1 cellular context compared by ENCODE assay signal in genomic region chr6:27565839-27566779, GRCh38.
A peak's percentile ranks its signal among the peaks of the same experiment; 100 is the strongest.
TF ChIP-seq lines count a peak whose summit lies in the region.

No MANE protein-coding gene starts in this region.

TF ChIP-seq in HEK293, 187 proteins besides CTCF, POLR2A, EP300 and RAD21 (continued from another document):
- TF ChIP-seq PRDM4 (tag by site-specific recombination; IDR thresholded peaks at IDR 0.05) = no peak
- peak; percentile 39; the same call in 1 of the 2 replicates for TF ChIP-seq SP3 (tag by site-specific recombination; IDR thresholded peaks at IDR 0.05)
- peak; percentile 70 for TF ChIP-seq GLIS2 (tag by site-specific recombination; IDR thresholded peaks at IDR 0.05)
- no peak for TF ChIP-seq GFI1B (tag by site-specific recombination; IDR thresholded peaks at IDR 0.05)
- TF ChIP-seq PRDM10 (tag by site-specific recombination; IDR thresholded peaks at IDR 0.05) = 0 out of 2 replicates have a peak, but pooled peaks have one; percentile 53
- TF ChIP-seq ZNF223 (tag by site-specific recombination; IDR thresholded peaks at IDR 0.05) = no peak
- no peak for TF ChIP-seq FEZF1 (tag by site-specific recombination; IDR thresholded peaks at IDR 0.05)
- TF ChIP-seq ZNF248 (tag by site-specific recombination; IDR thresholded peaks at IDR 0.05) = no peak
- TF ChIP-seq ZBTB49 (tag by site-specific recombination; IDR thresholded peaks at IDR 0.05; ENCODE audit: low read depth) = no peak
- TF ChIP-seq ZEB2 (tag by site-specific recombination; IDR thresholded peaks at IDR 0.05) = peak; percentile 82
- no peak for TF ChIP-seq ZNF350 (tag by site-specific recombination; IDR thresholded peaks at IDR 0.05)
- 0 out of 2 replicates have a peak, but pooled peaks have one; percentile 26 for TF ChIP-seq SP2 (tag by site-specific recombination; IDR thresholded peaks at IDR 0.05)
- TF ChIP-seq OVOL3 (tag by site-specific recombination; IDR thresholded peaks at IDR 0.05) = no peak
TF ChIP-seq in HEK293: peak in this region for 43.
